ENCODE assay signal across 8 cellular contexts in genomic region chr2:101251844-101252407, GRCh38. TPM values are rescaled to one million over a fixed set of nuclear protein-coding genes. Genes with fewer than 3 reads are reported as not detected.
DNase-seq lines count a peak whose midpoint lies in the region; ATAC-seq and TF ChIP-seq lines count a peak whose summit lies in the region.

No MANE protein-coding gene starts in this region.

- CTCF ChIA-PET in BJ (lab: Yijun Ruan, JAX): interaction anchor here (1.1 to 2.2 kb wide), 4 partner anchors 11 to 46 kb away, joined by 3 to 10 read pairs (median 4); no protein-coding TSS in a partner anchor

- H3K27ac ChIP-seq in iPS-20b (ENCODE audit: low read length): peak overlapping the region; percentile 54

- H3K36me3 ChIP-seq in BJ (ENCODE audit: control insufficient read depth, insufficient read depth, low read length) (no peaks in the 10 kb centered on the region), iPS-20b (ENCODE audit: insufficient read depth, low read depth, low read length) (no peaks in the 10 kb centered on the region)

- in situ Hi-C loops in astrocyte of the cerebellum (cut with HindIII; ENCODE audit: low sequenced_read_pairs): no loop called here

- peaks cover 16% of the 10 kb centered on the region for H3K4me1 ChIP-seq in iPS-20b (ENCODE audit: insufficient read depth, low read length)

- ATAC-seq in GM18909 (IDR thresholded peaks at IDR 0.05; ENCODE audit: poor library complexity, unreplicated experiment) (peak; percentile 56), HG03135 (IDR thresholded peaks at IDR 0.05; ENCODE audit: unreplicated experiment) (peak; percentile 50)

- POLR2A ChIA-PET in BJ (lab: Charles Lee): no interaction called here

- H3K27me3 ChIP-seq in BJ (ENCODE audit: control insufficient read depth, insufficient read depth, low read length): no peaks in the 10 kb centered on the region
- no peaks in the 10 kb centered on the region for H3K27me3 ChIP-seq in iPS-20b (ENCODE audit: insufficient read depth, low read length)

- no peaks in the 10 kb centered on the region for H3K9me3 ChIP-seq in iPS-20b (ENCODE audit: insufficient read depth, low read depth, low read length)

- no peak for DNase-seq in BJ (ENCODE audit: low read depth)
- peak; percentile 84 for DNase-seq in NCI-H526 treated with DMSO at 0.1 percent for 48 hours (lab: John Stamatoyannopoulos, UW)
- DNase-seq in astrocyte of the cerebellum (ENCODE audit: low read depth): no peak
- DNase-seq in stimulated activated CD4-positive, alpha-beta T cell treated with anti-CD3 and anti-CD28 coated beads, Interleukin-2, amount 100 ng/mL, for 24 hours: peak; percentile 13 to 24
- DNase-seq in cerebellar nuclear complex (lab: John Stamatoyannopoulos, UW): no peak

- TF ChIP-seq CTCF in BJ (IDR thresholded peaks at IDR 0.05; ENCODE audit: insufficient read depth, low read depth, low read length) (peak; percentile 4; the same call in 1 of the 2 replicates), astrocyte of the cerebellum (IDR thresholded peaks at IDR 0.05; ENCODE audit: low read depth, low read length, missing control alignments) (peak; percentile 11)

- H3K9ac ChIP-seq in iPS-20b (ENCODE audit: low read depth, low read length): peak overlapping the region; percentile 92

- H3K4me3 ChIP-seq in BJ (ENCODE audit: low read depth, low read length) (peak overlapping the region; percentile 96), astrocyte of the cerebellum (ENCODE audit: low read depth, low read length) (peak overlapping the region; percentile 95), iPS-20b (ENCODE audit: low read length) (peak overlapping the region; percentile 82)

RNA-seq across cellular contexts. Expression of gene CNOT11, which starts 0.8 kb away (rescaled TPM):
- 63.0 and 68.6 TPM in 2 replicates for polyA plus RNA-seq in BJ (2011; rRNA removed)
- 29.8 and 37.1 TPM in 2 replicates for polyA minus RNA-seq in BJ (2011; rRNA and poly(A)+ RNA removed)

RNA-seq across cellular contexts. Expression of gene RNF149, which starts 56.6 kb away (rescaled TPM):
- 20.8 and 24.3 TPM in 2 replicates for polyA plus RNA-seq in BJ (2011; rRNA removed)
- polyA minus RNA-seq in BJ (2011; rRNA and poly(A)+ RNA removed): 10.6 and 11.2 TPM in 2 replicates

Comparison
In these comparisons a context has a peak if more than half of its experiments do, and no peak if none do; other contexts are left out.
1. DNase-seq: peak in NCI-H526 treated with DMSO at 0.1 percent for 48 hours (single experiment) and stimulated activated CD4-positive, alpha-beta T cell treated with anti-CD3 and anti-CD28 coated beads, Interleukin-2, amount 100 ng/mL, for 24 hours (2 of 2); none in BJ (single experiment), astrocyte of the cerebellum (single experiment) and cerebellar nuclear complex (0 of 2).
2. Peak in every context shown above with its lines, with median percentiles within 50 percentile points of each other: H3K4me3 ChIP-seq.